ENCODE assay signal across 19 cellular contexts in genomic region chr19:47703301-47703700, GRCh38.
"Had no signal": no experiment of that assay in that cellular context is flagged by ENCODE, and none has a peak within 500 bp of the region (broad histone marks: within the 10 kb centered on the region; RNA-seq: fewer than 3 reads in every experiment).

No MANE protein-coding gene starts in this region.

- H3K4me3 Mint-ChIP-seq: activated naive CD4-positive, alpha-beta T cell treated with anti-CD3 and anti-CD28 coated beads, Interleukin-2, amount 10 ng/mL, durations not matched to agents 7 days and 5 days; activated T-cell treated with anti-CD3 and anti-CD28 coated beads, Interleukin-2, amount 50 U/mL, for 4 hours; central memory CD8-positive, alpha-beta T cell; natural killer cell; stimulated activated naive B cell treated with anti-CD40 and anti-IgM and Interleukin-4, amounts not matched to agents 10 μg/mL and 1 μg/mL and 100 μg/mL, for 72 hours; T-cell had no signal

- DNase-seq: activated CD4-positive, alpha-beta T cell treated with anti-CD3 and anti-CD28 coated beads, Interleukin-2, amount 50 U/mL, for 1 hour; activated CD4-positive, CD25-positive, alpha-beta regulatory T cell treated with anti-CD3 and anti-CD28 coated beads, Interleukin-2, amount 50 U/mL, for 72 hours; activated CD8-positive, alpha-beta memory T cell treated with anti-CD3 and anti-CD28 coated beads, Interleukin-2, amount 50 U/mL, for 4 hours; activated naive CD4-positive, alpha-beta T cell treated with anti-CD3 and anti-CD28 coated beads, Interleukin-2, amount 10 ng/mL, durations not matched to agents 7 days and 5 days; activated T-cell treated with anti-CD3 and anti-CD28 coated beads, Interleukin-2, amount 50 U/mL, for 4 hours; aorta; cortex of kidney; effector CD8-positive, alpha-beta T cell; foreskin keratinocyte; hypothalamus; natural killer cell; stimulated activated naive B cell treated with anti-CD40 and anti-IgM and Interleukin-4, amounts not matched to agents 10 μg/mL and 1 μg/mL and 100 μg/mL, for 72 hours; T-cell; T-helper 9 cell; tibial artery had no signal

- H3K27ac Mint-ChIP-seq: activated naive CD4-positive, alpha-beta T cell treated with anti-CD3 and anti-CD28 coated beads, Interleukin-2, amount 10 ng/mL, durations not matched to agents 7 days and 5 days; natural killer cell; stimulated activated naive B cell treated with anti-CD40 and anti-IgM and Interleukin-4, amounts not matched to agents 10 μg/mL and 1 μg/mL and 100 μg/mL, for 72 hours; T-cell had no signal

- H3K9me3 Mint-ChIP-seq: activated naive CD4-positive, alpha-beta T cell treated with anti-CD3 and anti-CD28 coated beads, Interleukin-2, amount 10 ng/mL, durations not matched to agents 7 days and 5 days; activated T-cell treated with anti-CD3 and anti-CD28 coated beads, Interleukin-2, amount 50 U/mL, for 4 hours; central memory CD8-positive, alpha-beta T cell; natural killer cell; T-cell had no signal

- H3K9me3 ChIP-seq: neutrophil, tibial artery had no signal

- H3K27me3 ChIP-seq: foreskin keratinocyte, tibial artery had no signal

- ATAC-seq: activated T-cell treated with anti-CD3 and anti-CD28 coated beads, Interleukin-2, amount 50 U/mL, for 4 hours; foreskin keratinocyte; natural killer cell; sciatic nerve; stimulated activated naive B cell treated with anti-CD40 and anti-IgM and Interleukin-4, amounts not matched to agents 10 μg/mL and 1 μg/mL and 100 μg/mL, for 72 hours; T-cell had no signal

- H3K27ac ChIP-seq: foreskin keratinocyte, neutrophil, tibial artery had no signal

- H3K4me3 ChIP-seq: lung, tibial artery had no signal

- H3K4me1 ChIP-seq: foreskin keratinocyte, tibial artery had no signal

- H3K36me3 Mint-ChIP-seq: natural killer cell had no signal
